ENCODE assay signal across 12 cellular contexts in the genomic region with DNA sequence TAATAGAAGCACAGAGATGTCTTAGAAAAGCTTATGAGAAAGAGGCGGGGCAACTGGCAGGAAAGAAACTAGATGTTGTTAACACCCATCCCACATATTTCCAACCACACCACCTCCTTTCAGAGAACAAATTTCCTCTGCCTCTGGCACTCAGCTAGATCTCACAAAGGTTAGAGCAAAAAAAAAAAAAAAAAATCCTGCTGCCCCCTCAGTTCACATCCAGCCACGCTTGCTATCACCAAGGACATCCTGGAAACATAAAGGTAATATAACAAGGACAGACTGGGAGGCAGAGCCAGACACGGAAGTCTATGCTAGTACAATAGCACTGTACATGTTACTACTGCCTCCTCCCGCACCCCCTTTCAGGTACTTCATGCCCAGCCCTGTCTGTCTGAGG.
DNase-seq lines count a peak whose midpoint lies in the region; ATAC-seq and TF ChIP-seq lines count a peak whose summit lies in the region.
"Had no signal": no experiment of that assay in that cellular context is flagged by ENCODE, and none has a peak within 500 bp of the region (broad histone marks: within the 10 kb centered on the region; RNA-seq: fewer than 3 reads in every experiment).

No MANE protein-coding gene starts in this region.

- no peak for TF ChIP-seq CTCF in gastroesophageal sphincter (IDR thresholded peaks at IDR 0.05)

- no peak for TF ChIP-seq EP300 in gastroesophageal sphincter (IDR thresholded peaks at IDR 0.05)

- no peak overlapping the region for H3K27ac ChIP-seq in gastroesophageal sphincter
- H3K27ac ChIP-seq: VCaP had no signal

- ATAC-seq in activated CD4-positive, CD25-positive, alpha-beta regulatory T cell treated with anti-CD3 and anti-CD28 coated beads, Interleukin-2, amount 50 U/mL, for 24 hours = peak; percentile 12 to 56
- ATAC-seq in HG03025 (IDR thresholded peaks at IDR 0.05; ENCODE audit: low FRiP score, unreplicated experiment) (no peak), HG03457 (IDR thresholded peaks at IDR 0.05; ENCODE audit: unreplicated experiment) (no peak), gastroesophageal sphincter (no peak)
- ATAC-seq: GM23338 had no signal

- no peak overlapping the region for H3K4me3 ChIP-seq in gastroesophageal sphincter
- H3K4me3 ChIP-seq: GM23338 had no signal

- no peak for DNase-seq in activated CD4-positive, CD25-positive, alpha-beta regulatory T cell (lab: John Stamatoyannopoulos, UW)
- DNase-seq in activated CD4-positive, alpha-beta T cell treated with anti-CD3 and anti-CD28 coated beads, Interleukin-2, amount 50 U/mL, for 4 hours = peak; percentile 34 to 42
- peak; percentile 32 for DNase-seq in effector CD4-positive, alpha-beta T cell
- DNase-seq in stimulated activated naive CD4-positive, alpha-beta T cell treated with Interleukin-2 at 50 U/mL for 16 hours (lab: John Stamatoyannopoulos, UW) = peak; percentile 46
- DNase-seq: 8988T, occipital lobe had no signal

- no peaks in the 10 kb centered on the region for H3K4me1 ChIP-seq in gastroesophageal sphincter

- no peak for TF ChIP-seq POLR2A in gastroesophageal sphincter (IDR thresholded peaks at IDR 0.05)

- no peaks in the 10 kb centered on the region for H3K36me3 ChIP-seq in gastroesophageal sphincter

- 58 to 86% methylated on average over 3 to 4 of the region's 4 CpGs for WGBS in gastroesophageal sphincter (ENCODE audit: low coverage in 1 of 2), 2 donors

- H3K9me3 ChIP-seq in gastroesophageal sphincter = no peaks in the 10 kb centered on the region

- H3K27me3 ChIP-seq in gastroesophageal sphincter = no peaks in the 10 kb centered on the region

Comparison
In these comparisons a context has a peak if more than half of its experiments do, and no peak if none do; other contexts are left out.
1. ATAC-seq: peak in activated CD4-positive, CD25-positive, alpha-beta regulatory T cell treated with anti-CD3 and anti-CD28 coated beads, Interleukin-2, amount 50 U/mL, for 24 hours (2 of 2); none in HG03025 (single experiment), HG03457 (single experiment) and gastroesophageal sphincter (single experiment).
2. DNase-seq: peak in activated CD4-positive, alpha-beta T cell treated with anti-CD3 and anti-CD28 coated beads, Interleukin-2, amount 50 U/mL, for 4 hours (2 of 2), effector CD4-positive, alpha-beta T cell (single experiment) and stimulated activated naive CD4-positive, alpha-beta T cell treated with Interleukin-2 at 50 U/mL for 16 hours (single experiment); none in activated CD4-positive, CD25-positive, alpha-beta regulatory T cell (0 of 4).